1 cellular context compared by ENCODE assay signal in genomic region chr16:30615358-30616076, GRCh38.
TF ChIP-seq lines count a peak whose summit lies in the region.

No MANE protein-coding gene starts in this region.

TF ChIP-seq in HepG2, 621 proteins besides CTCF, POLR2A, EP300 and RAD21 (continued from another document and continues in another):
- TF ChIP-seq AKNA (CRISPR knock-in tag; IDR thresholded peaks at IDR 0.05; ENCODE audit: borderline replicate concordance) (no peak), THAP7 (CRISPR knock-in tag; IDR thresholded peaks at IDR 0.05) (no peak), GPN1 (CRISPR knock-in tag; IDR thresholded peaks at IDR 0.05; ENCODE audit: borderline replicate concordance) (no peak), HES4 (CRISPR knock-in tag; IDR thresholded peaks at IDR 0.05; ENCODE audit: borderline replicate concordance) (no peak), PRPF4 (IDR thresholded peaks at IDR 0.05; ENCODE audit: low read depth, low read length, poor library complexity, severe bottlenecking) (no peak), HCFC1 (IDR thresholded peaks at IDR 0.05; ENCODE audit: low read depth, low read length) (no peak), TCF7 (IDR thresholded peaks at IDR 0.05; ENCODE audit: low read depth) (no peak), YEATS2 (CRISPR knock-in tag; IDR thresholded peaks at IDR 0.05; ENCODE audit: borderline replicate concordance) (0 out of 2 replicates have a peak, but pooled peaks have one; percentile 47), HMG20A (CRISPR knock-in tag; IDR thresholded peaks at IDR 0.05; ENCODE audit: borderline replicate concordance) (no peak), HIC2 (CRISPR knock-in tag; IDR thresholded peaks at IDR 0.05; ENCODE audit: low read depth) (peak; percentile 96), FOXO1 (CRISPR knock-in tag; IDR thresholded peaks at IDR 0.05) (no peak), ZNF563 (CRISPR knock-in tag; IDR thresholded peaks at IDR 0.05) (0 out of 2 replicates have a peak, but pooled peaks have one; percentile 42), CBFB (CRISPR knock-in tag; IDR thresholded peaks at IDR 0.05) (0 out of 2 replicates have a peak, but pooled peaks have one; percentile 34), ZSCAN25 (CRISPR knock-in tag; IDR thresholded peaks at IDR 0.05) (no peak; the same call in 1 of the 2 replicates), ZNF546 (CRISPR knock-in tag; conservative IDR thresholded peaks at IDR 0.05) (no peak), ZNF607 (CRISPR knock-in tag; IDR thresholded peaks at IDR 0.05; ENCODE audit: borderline replicate concordance) (no peak), E2F1 (CRISPR knock-in tag; IDR thresholded peaks at IDR 0.05) (no peak), ZNF225 (CRISPR knock-in tag; IDR thresholded peaks at IDR 0.05) (peak; percentile 53; the same call in 1 of the 2 replicates), ZNF572 (CRISPR knock-in tag; IDR thresholded peaks at IDR 0.05) (peak; percentile 92; the same call in 1 of the 2 replicates), ZSCAN12 (CRISPR knock-in tag; IDR thresholded peaks at IDR 0.05) (no peak), ZNF414 (CRISPR knock-in tag; IDR thresholded peaks at IDR 0.05) (no peak), CBX1 (IDR thresholded peaks at IDR 0.05; ENCODE audit: low read depth) (no peak), ZNF136 (CRISPR knock-in tag; IDR thresholded peaks at IDR 0.05; ENCODE audit: low read depth) (no peak), SNAPC2 (CRISPR knock-in tag; IDR thresholded peaks at IDR 0.05) (0 out of 2 replicates have a peak, but pooled peaks have one; percentile 51), HOXD1 (CRISPR knock-in tag; IDR thresholded peaks at IDR 0.05) (no peak), NR2F2 (IDR thresholded peaks at IDR 0.05; ENCODE audit: borderline replicate concordance, low read depth) (no peak), FOXK1 (CRISPR knock-in tag; IDR thresholded peaks at IDR 0.05; ENCODE audit: borderline replicate concordance, low read depth) (no peak), BCLAF1 (IDR thresholded peaks at IDR 0.05) (no peak)
- TF ChIP-seq, protein P1, sequence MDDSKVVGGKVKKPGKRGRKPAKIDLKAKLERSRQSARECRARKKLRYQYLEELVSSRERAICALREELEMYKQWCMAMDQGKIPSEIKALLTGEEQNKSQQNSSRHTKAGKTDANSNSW (CRISPR knock-in tag; IDR thresholded peaks at IDR 0.05; ENCODE audit: borderline replicate concordance): no peak
- TF ChIP-seq, protein P2, sequence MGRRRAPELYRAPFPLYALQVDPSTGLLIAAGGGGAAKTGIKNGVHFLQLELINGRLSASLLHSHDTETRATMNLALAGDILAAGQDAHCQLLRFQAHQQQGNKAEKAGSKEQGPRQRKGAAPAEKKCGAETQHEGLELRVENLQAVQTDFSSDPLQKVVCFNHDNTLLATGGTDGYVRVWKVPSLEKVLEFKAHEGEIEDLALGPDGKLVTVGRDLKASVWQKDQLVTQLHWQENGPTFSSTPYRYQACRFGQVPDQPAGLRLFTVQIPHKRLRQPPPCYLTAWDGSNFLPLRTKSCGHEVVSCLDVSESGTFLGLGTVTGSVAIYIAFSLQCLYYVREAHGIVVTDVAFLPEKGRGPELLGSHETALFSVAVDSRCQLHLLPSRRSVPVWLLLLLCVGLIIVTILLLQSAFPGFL (CRISPR knock-in tag; IDR thresholded peaks at IDR 0.05): no peak
- TF ChIP-seq, protein P3, sequence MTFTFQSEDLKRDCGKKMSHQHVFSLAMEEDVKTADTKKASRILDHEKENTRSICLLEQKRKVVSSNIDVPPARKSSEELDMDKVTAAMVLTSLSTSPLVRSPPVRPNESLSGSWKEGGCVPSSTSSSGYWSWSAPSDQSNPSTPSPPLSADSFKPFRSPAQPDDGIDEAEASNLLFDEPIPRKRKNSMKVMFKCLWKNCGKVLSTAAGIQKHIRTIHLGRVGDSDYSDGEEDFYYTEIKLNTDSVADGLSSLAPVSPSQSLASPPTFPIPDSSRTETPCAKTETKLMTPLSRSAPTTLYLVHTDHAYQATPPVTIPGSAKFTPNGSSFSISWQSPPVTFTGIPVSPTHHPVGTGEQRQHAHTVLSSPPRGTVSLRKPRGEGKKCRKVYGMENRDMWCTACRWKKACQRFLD (CRISPR knock-in tag; IDR thresholded peaks at IDR 0.05; ENCODE audit: borderline replicate concordance): no peak
- TF ChIP-seq, protein P4, sequence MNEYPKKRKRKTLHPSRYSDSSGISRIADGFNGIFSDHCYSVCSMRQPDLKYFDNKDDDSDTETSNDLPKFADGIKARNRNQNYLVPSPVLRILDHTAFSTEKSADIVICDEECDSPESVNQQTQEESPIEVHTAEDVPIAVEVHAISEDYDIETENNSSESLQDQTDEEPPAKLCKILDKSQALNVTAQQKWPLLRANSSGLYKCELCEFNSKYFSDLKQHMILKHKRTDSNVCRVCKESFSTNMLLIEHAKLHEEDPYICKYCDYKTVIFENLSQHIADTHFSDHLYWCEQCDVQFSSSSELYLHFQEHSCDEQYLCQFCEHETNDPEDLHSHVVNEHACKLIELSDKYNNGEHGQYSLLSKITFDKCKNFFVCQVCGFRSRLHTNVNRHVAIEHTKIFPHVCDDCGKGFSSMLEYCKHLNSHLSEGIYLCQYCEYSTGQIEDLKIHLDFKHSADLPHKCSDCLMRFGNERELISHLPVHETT (CRISPR knock-in tag; conservative IDR thresholded peaks at IDR 0.05): no peak
- TF ChIP-seq, protein P5, sequence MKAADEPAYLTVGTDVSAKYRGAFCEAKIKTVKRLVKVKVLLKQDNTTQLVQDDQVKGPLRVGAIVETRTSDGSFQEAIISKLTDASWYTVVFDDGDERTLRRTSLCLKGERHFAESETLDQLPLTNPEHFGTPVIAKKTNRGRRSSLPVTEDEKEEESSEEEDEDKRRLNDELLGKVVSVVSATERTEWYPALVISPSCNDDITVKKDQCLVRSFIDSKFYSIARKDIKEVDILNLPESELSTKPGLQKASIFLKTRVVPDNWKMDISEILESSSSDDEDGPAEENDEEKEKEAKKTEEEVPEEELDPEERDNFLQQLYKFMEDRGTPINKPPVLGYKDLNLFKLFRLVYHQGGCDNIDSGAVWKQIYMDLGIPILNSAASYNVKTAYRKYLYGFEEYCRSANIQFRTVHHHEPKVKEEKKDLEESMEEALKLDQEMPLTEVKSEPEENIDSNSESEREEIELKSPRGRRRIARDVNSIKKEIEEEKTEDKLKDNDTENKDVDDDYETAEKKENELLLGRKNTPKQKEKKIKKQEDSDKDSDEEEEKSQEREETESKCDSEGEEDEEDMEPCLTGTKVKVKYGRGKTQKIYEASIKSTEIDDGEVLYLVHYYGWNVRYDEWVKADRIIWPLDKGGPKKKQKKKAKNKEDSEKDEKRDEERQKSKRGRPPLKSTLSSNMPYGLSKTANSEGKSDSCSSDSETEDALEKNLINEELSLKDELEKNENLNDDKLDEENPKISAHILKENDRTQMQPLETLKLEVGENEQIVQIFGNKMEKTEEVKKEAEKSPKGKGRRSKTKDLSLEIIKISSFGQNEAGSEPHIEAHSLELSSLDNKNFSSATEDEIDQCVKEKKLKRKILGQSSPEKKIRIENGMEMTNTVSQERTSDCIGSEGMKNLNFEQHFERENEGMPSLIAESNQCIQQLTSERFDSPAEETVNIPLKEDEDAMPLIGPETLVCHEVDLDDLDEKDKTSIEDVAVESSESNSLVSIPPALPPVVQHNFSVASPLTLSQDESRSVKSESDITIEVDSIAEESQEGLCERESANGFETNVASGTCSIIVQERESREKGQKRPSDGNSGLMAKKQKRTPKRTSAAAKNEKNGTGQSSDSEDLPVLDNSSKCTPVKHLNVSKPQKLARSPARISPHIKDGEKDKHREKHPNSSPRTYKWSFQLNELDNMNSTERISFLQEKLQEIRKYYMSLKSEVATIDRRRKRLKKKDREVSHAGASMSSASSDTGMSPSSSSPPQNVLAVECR (CRISPR knock-in tag; IDR thresholded peaks at IDR 0.05; ENCODE audit: borderline replicate concordance): no peak; the same call in 1 of the 2 replicates
